Comparison of ENCODE assay signal across 23 cellular contexts in the genomic region with DNA sequence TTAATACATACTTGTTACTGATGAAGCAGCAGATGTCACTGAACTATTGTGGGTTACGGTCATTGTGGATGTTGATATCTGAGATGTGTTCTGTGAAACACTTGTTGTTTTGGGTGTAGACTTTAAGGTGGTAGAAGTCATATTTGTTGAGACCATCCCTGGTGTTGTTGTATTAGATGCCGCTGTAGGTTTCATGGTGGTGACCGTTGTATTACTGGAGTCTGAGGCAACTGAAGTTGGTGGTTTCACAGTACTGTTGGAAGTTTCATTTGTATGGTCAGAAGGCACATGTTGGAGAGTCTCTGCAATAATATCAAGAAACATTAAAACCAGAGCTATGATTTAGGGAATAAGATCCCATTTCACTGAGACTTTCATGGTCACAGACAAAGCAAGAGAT. TPM values are rescaled to one million over a fixed set of nuclear protein-coding genes. Genes with fewer than 3 reads are reported as not detected.
A peak's percentile ranks its signal among the peaks of the same experiment; 100 is the strongest.
DNase-seq lines count a peak whose midpoint lies in the region; ATAC-seq, FAIRE-seq and TF ChIP-seq lines count a peak whose summit lies in the region.
"Had no signal": no experiment of that assay in that cellular context is flagged by ENCODE, and none has a peak within 500 bp of the region (broad histone marks: within the 10 kb centered on the region; RNA-seq: fewer than 3 reads in every experiment).

No MANE protein-coding gene starts in this region.

- no peak overlapping the region for H3K4me3 Mint-ChIP-seq in activated T-cell treated with anti-CD3 and anti-CD28 coated beads, Interleukin-2, amount 50 U/mL, for 24 hours
- H3K4me3 Mint-ChIP-seq: activated CD4-positive, alpha-beta T cell treated with anti-CD3 and anti-CD28 coated beads, Interleukin-2, amount 10 ng/mL, durations not matched to agents 7 days and 5 days had no signal

- peaks cover 42% of the 10 kb centered on the region for H3K4me1 ChIP-seq in KMS-11 (ENCODE audit: low read depth, poor library complexity, severe bottlenecking)
- no peaks in the 10 kb centered on the region for H3K4me1 ChIP-seq in K562 (replicated peaks in 1 of 2; ENCODE audit: control insufficient read depth in 2 of 2, insufficient read depth in 2 of 2, low read length in 2 of 2)
- H3K4me1 ChIP-seq in neutrophil (ENCODE audit: control insufficient read depth in 1 of 2, insufficient read depth in 1 of 2, low read depth in 1 of 2, low read length in 1 of 2): peaks cover 2 to 4% of the 10 kb centered on the region in 2 experiments
- H3K4me1 ChIP-seq: BE2C had no signal

- in situ Hi-C loops in K562 (cut with MboI): no loop called here

- H3K27ac Mint-ChIP-seq in activated T-cell treated with anti-CD3 and anti-CD28 coated beads, Interleukin-2, amount 50 U/mL, for 24 hours: peak overlapping the region; percentile 44
- H3K27ac Mint-ChIP-seq: activated CD4-positive, alpha-beta T cell treated with anti-CD3 and anti-CD28 coated beads, Interleukin-2, amount 10 ng/mL, durations not matched to agents 7 days and 5 days had no signal

- BruUV-seq in K562 (replicated peaks; lab: Mats Ljungman, UMichigan): no TSS peak

- H3K4me3 ChIP-seq in KMS-11 (IDR thresholded peaks at IDR 0.05; ENCODE audit: insufficient read depth, low read depth, low read length) (no peak overlapping the region), K562 (no peak overlapping the region), neutrophil (ENCODE audit: low read depth in 1 of 2, low read length in 1 of 2) (no peak overlapping the region)
- H3K4me3 ChIP-seq: right atrium auricular region, upper lobe of left lung had no signal

- H3K27me3 ChIP-seq in KMS-11 (ENCODE audit: insufficient read depth, low read depth): no peaks in the 10 kb centered on the region
- H3K27me3 ChIP-seq in K562 (ENCODE audit: control insufficient read depth in 2 of 2, insufficient read depth in 2 of 2, low read length in 2 of 2): no peaks in the 10 kb centered on the region
- H3K27me3 ChIP-seq in neutrophil: no peaks in the 10 kb centered on the region
- H3K27me3 ChIP-seq: BE2C, brain microvascular endothelial cell, right atrium auricular region, upper lobe of left lung had no signal

- intact Hi-C loops in K562 (cut with micrococcal nuclease): no loop called here

- POLR2A ChIA-PET in K562 (lab: Yijun Ruan, JAX): no interaction called here

- no peaks in the 10 kb centered on the region for H3K9me1 ChIP-seq in K562 (ENCODE audit: control insufficient read depth, insufficient read depth, low read length)

- H4K20me1 ChIP-seq in KMS-11 (ENCODE audit: insufficient read depth): no peaks in the 10 kb centered on the region
- no peaks in the 10 kb centered on the region for H4K20me1 ChIP-seq in K562 (replicated peaks; ENCODE audit: control insufficient read depth, insufficient read depth, low read length)

- TF ChIP-seq CTCF in KMS-11 (conservative IDR thresholded peaks at IDR 0.05; ENCODE audit: low read depth, low read length): no peak
- TF ChIP-seq CTCF in K562 (IDR thresholded peaks at IDR 0.05 in 2 of 3, conservative IDR thresholded peaks at IDR 0.05 in 1 of 3; ENCODE audit: insufficient read depth in 2 of 3, low read depth in 1 of 3, low read length in 3 of 3): no peak
- no peak for TF ChIP-seq CTCF in neutrophil (IDR thresholded peaks at IDR 0.05)

- H3K79me2 ChIP-seq in KMS-11 (ENCODE audit: insufficient read depth, low read depth): peaks cover 5% of the 10 kb centered on the region; the same call in 1 of the 2 replicates
- H3K79me2 ChIP-seq in K562 (ENCODE audit: control insufficient read depth, insufficient read depth, low read length): peaks cover 6% of the 10 kb centered on the region; the same call in 1 of the 3 replicates

- H3K9me3 Mint-ChIP-seq in activated T-cell treated with anti-CD3 and anti-CD28 coated beads, Interleukin-2, amount 50 U/mL, for 24 hours: no peaks in the 10 kb centered on the region
- H3K9me3 Mint-ChIP-seq: activated CD4-positive, alpha-beta T cell treated with anti-CD3 and anti-CD28 coated beads, Interleukin-2, amount 10 ng/mL, durations not matched to agents 7 days and 5 days had no signal

- H3K27ac ChIP-seq in KMS-11 (peak overlapping the region; percentile 49), K562 (ENCODE audit: extremely low read depth, low read depth, low read length) (no peak overlapping the region), neutrophil (peak overlapping the region; percentile 68)
- H3K27ac ChIP-seq: brain microvascular endothelial cell, HL-60, right atrium auricular region, upper lobe of left lung had no signal

- H2AFZ ChIP-seq in KMS-11 (ENCODE audit: low read depth): no peak overlapping the region
- no peak overlapping the region for H2AFZ ChIP-seq in K562 (ENCODE audit: low read depth, low read length)

- DNase-seq in activated T-cell treated with anti-CD3 and anti-CD28 coated beads, Interleukin-2, amount 50 U/mL, for 24 hours: no peak
- no peak for DNase-seq in activated T-cell treated with anti-CD3 and anti-CD28 coated beads, Interleukin-2, amount 50 U/mL, for 1 hour
- DNase-seq in K562 (ENCODE audit: extremely low read depth in 1 of 4, low spot score in 3 of 4) (no peak), frontal cortex (ENCODE audit: low spot score in 2 of 2) (no peak)
- DNase-seq: activated CD4-positive, alpha-beta T cell treated with anti-CD3 and anti-CD28 coated beads, Interleukin-2, amount 10 ng/mL, durations not matched to agents 7 days and 5 days; BE2C; brain microvascular endothelial cell; Calu3; IMR-90; kidney glomerular epithelial cell; NCI-H1436 treated with DMSO at 0.1 percent for 48 hours; NCI-H510A; stimulated activated CD4-positive, alpha-beta T cell treated with anti-CD3 and anti-CD28 coated beads, Interleukin-12 subunit alpha, Interleukin-12 subunit beta, amount 100 ng/mL, for 4 hours; T-helper 2 cell; upper lobe of left lung had no signal

- H3K4me2 ChIP-seq in KMS-11: peak overlapping the region; percentile 21; the same call in 1 of the 2 replicates
- no peak overlapping the region for H3K4me2 ChIP-seq in K562 (ENCODE audit: insufficient read depth, low read length)

- peaks cover 92% of the 10 kb centered on the region for H3K36me3 Mint-ChIP-seq in activated T-cell treated with anti-CD3 and anti-CD28 coated beads, Interleukin-2, amount 50 U/mL, for 24 hours (ENCODE audit: low read depth)

- H3K9me3 ChIP-seq in K562 (replicated peaks; ENCODE audit: control insufficient read depth, insufficient read depth, low read depth, low read length) (no peaks in the 10 kb centered on the region), neutrophil (no peaks in the 10 kb centered on the region)
- H3K9me3 ChIP-seq: BE2C, right atrium auricular region, upper lobe of left lung had no signal

- CTCF ChIA-PET in K562 (lab: Yijun Ruan, JAX; ENCODE audit: low intra/inter-chr PET ratio): no interaction called here

- TF ChIP-seq RAD21 in K562 (CRISPR knock-in tag; conservative IDR thresholded peaks at IDR 0.05 in 1 of 2, IDR thresholded peaks at IDR 0.05 in 1 of 2): no peak

- no peaks in the 10 kb centered on the region for H3K27me3 Mint-ChIP-seq in activated T-cell treated with anti-CD3 and anti-CD28 coated beads, Interleukin-2, amount 50 U/mL, for 24 hours
- H3K27me3 Mint-ChIP-seq: activated CD4-positive, alpha-beta T cell treated with anti-CD3 and anti-CD28 coated beads, Interleukin-2, amount 10 ng/mL, durations not matched to agents 7 days and 5 days had no signal

- no peak for TF ChIP-seq POLR2A in K562 (conservative IDR thresholded peaks at IDR 0.05)

- H3K4me1 Mint-ChIP-seq in activated T-cell treated with anti-CD3 and anti-CD28 coated beads, Interleukin-2, amount 50 U/mL, for 24 hours (ENCODE audit: low read depth): peaks cover 74% of the 10 kb centered on the region

- H3K9ac ChIP-seq in KMS-11: no peak overlapping the region
- no peak overlapping the region for H3K9ac ChIP-seq in K562 (ENCODE audit: insufficient read depth in 1 of 2, low read depth in 2 of 2, low read length in 2 of 2)

- ATAC-seq in K562 (no peak), GM18520 (IDR thresholded peaks at IDR 0.05; ENCODE audit: unreplicated experiment) (no peak), GM18873 (IDR thresholded peaks at IDR 0.05; ENCODE audit: low FRiP score, unreplicated experiment) (no peak)

- peak; percentile 64 for FAIRE-seq in K562 (lab: Jason Lieb, UNC)
- FAIRE-seq in frontal cortex (lab: Jason Lieb, UNC): no peak
- FAIRE-seq: A204.1, H1 had no signal

- no peak for TF ChIP-seq EP300 in K562 (IDR thresholded peaks at IDR 0.05; ENCODE audit: low read length)

- 95% methylated on average over 3 of the region's 3 CpGs for WGBS in K562 (ENCODE audit: insufficient coverage, low coverage, missing lambda C conversion rate)

- H3K36me3 ChIP-seq in KMS-11 (ENCODE audit: insufficient read depth) (no peaks in the 10 kb centered on the region), K562 (ENCODE audit: control insufficient read depth, insufficient read depth, low read length) (peaks cover 52% of the 10 kb centered on the region), neutrophil (peaks cover 77% of the 10 kb centered on the region)

RNA-seq across cellular contexts. Expression of a gene that starts 50.7 kb away (rescaled TPM):
- 82.8 and 147 TPM in 2 replicates for total RNA-seq in K562 (2011; cell fraction: chromatin; rRNA removed; ENCODE audit: low replicate concordance)
- total RNA-seq in K562 (2011; cell fraction: nucleolus; rRNA removed): 97.2 and 106 TPM in 2 replicates
- total RNA-seq in K562 (2011; cell fraction: nucleoplasm; rRNA removed): 158 and 240 TPM in 2 replicates
- total RNA-seq in K562 (2014; rRNA removed): 50.2 and 55.0 TPM in 2 replicates
- 132 and 151 TPM in 2 replicates for total RNA-seq in K562 (2014; rRNA removed; fragmentation: Illumina TruSeq; extraction: Trizol)
- total RNA-seq in K562 (2015; rRNA removed; fragmentation: Illumina TruSeq; extraction: Trizol): 139 and 149 TPM in 2 replicates
- 80.0 and 82.4 TPM in 2 replicates for total RNA-seq in K562 (2021)
- 327 and 344 TPM in 2 replicates for polyA plus RNA-seq in K562 (2011; rRNA removed)
- polyA plus RNA-seq in K562 (2011; cell fraction: cytosol; rRNA removed): 95.7 and 139 TPM in 2 replicates
- 33.6 and 76.0 TPM in 2 replicates for polyA plus RNA-seq in K562 (2011; cell fraction: nucleus; rRNA removed)
- polyA plus RNA-seq in K562 (2012): 73.9 and 87.4 TPM in 2 replicates
- polyA plus RNA-seq in K562 (2014; fragmentation: Illumina TruSeq; extraction: Trizol): 100 and 104 TPM in 2 replicates
- 10 to 100 TPM; 19.8 to 29.4 TPM for polyA plus RNA-seq in K562 (2014; fragmentation: Nextera tagmentation; extraction: Ambion mirVana)
- polyA plus RNA-seq in K562 (2014; rRNA removed): 50.1 and 52.3 TPM in 2 replicates
- polyA minus RNA-seq in K562 (2011; rRNA and poly(A)+ RNA removed): 518 and 545 TPM in 2 replicates
- 108 and 135 TPM in 2 replicates for polyA minus RNA-seq in K562 (2011; cell fraction: cytosol; rRNA and poly(A)+ RNA removed)
- 22.5 and 48.3 TPM in 2 replicates for polyA minus RNA-seq in K562 (2011; cell fraction: nucleus; rRNA and poly(A)+ RNA removed)
- 109 TPM for total RNA-seq in frontal cortex

RNA-seq across cellular contexts. Expression of a gene that starts 54.9 kb away (rescaled TPM):
- total RNA-seq in K562 (2011; cell fraction: chromatin; rRNA removed; ENCODE audit: low replicate concordance): 35.5 and 77.2 TPM in 2 replicates
- 22.5 and 23.8 TPM in 2 replicates for total RNA-seq in K562 (2011; cell fraction: nucleolus; rRNA removed)
- 38.9 and 43.3 TPM in 2 replicates for total RNA-seq in K562 (2011; cell fraction: nucleoplasm; rRNA removed)
- total RNA-seq in K562 (2014; rRNA removed): 18.3 and 20.6 TPM in 2 replicates
- total RNA-seq in K562 (2014; rRNA removed; fragmentation: Illumina TruSeq; extraction: Trizol): 35.6 and 39.0 TPM in 2 replicates
- total RNA-seq in K562 (2015; rRNA removed; fragmentation: Illumina TruSeq; extraction: Trizol): 34.2 and 35.1 TPM in 2 replicates
- total RNA-seq in K562 (2021): 19.9 and 24.7 TPM in 2 replicates
- polyA plus RNA-seq in K562 (2011; rRNA removed): 45.9 and 52.2 TPM in 2 replicates
- polyA plus RNA-seq in K562 (2011; cell fraction: cytosol; rRNA removed): 17.0 and 35.4 TPM in 2 replicates
- polyA plus RNA-seq in K562 (2011; cell fraction: nucleus; rRNA removed): 34.8 and 61.2 TPM in 2 replicates
- polyA plus RNA-seq in K562 (2012): 19.6 and 23.2 TPM in 2 replicates
- 25.3 and 27.1 TPM in 2 replicates for polyA plus RNA-seq in K562 (2014; fragmentation: Illumina TruSeq; extraction: Trizol)
- polyA plus RNA-seq in K562 (2014; fragmentation: Nextera tagmentation; extraction: Ambion mirVana): 10 to 100 TPM; 14.3 to 20.7 TPM
- polyA plus RNA-seq in K562 (2014; rRNA removed): 17.1 and 17.9 TPM in 2 replicates
- polyA minus RNA-seq in K562 (2011; rRNA and poly(A)+ RNA removed): 51.8 and 76.0 TPM in 2 replicates
- 10.3 and 15.7 TPM in 2 replicates for polyA minus RNA-seq in K562 (2011; cell fraction: cytosol; rRNA and poly(A)+ RNA removed)
- 36.6 and 80.8 TPM in 2 replicates for polyA minus RNA-seq in K562 (2011; cell fraction: nucleus; rRNA and poly(A)+ RNA removed)
- 144 TPM for total RNA-seq in frontal cortex
